In genomic region chr14:88599321-88599720, GRCh38 we compare ENCODE assay signal across 14 cellular contexts. TPM values are rescaled to one million over a fixed set of nuclear protein-coding genes. Genes with fewer than 3 reads are reported as not detected.
DNase-seq lines count a peak whose midpoint lies in the region; ATAC-seq and TF ChIP-seq lines count a peak whose summit lies in the region.
"Had no signal": no experiment of that assay in that cellular context is flagged by ENCODE, and none has a peak within 500 bp of the region (broad histone marks: within the 10 kb centered on the region; RNA-seq: fewer than 3 reads in every experiment).

No MANE protein-coding gene starts in this region.

- H3K9me3 ChIP-seq in ovary, result no peaks in the 10 kb centered on the region
- no peaks in the 10 kb centered on the region for H3K9me3 ChIP-seq in suprapubic skin

- H3K4me3 ChIP-seq in ovary, result no peak overlapping the region
- H3K4me3 ChIP-seq in suprapubic skin, result no peak overlapping the region
- H3K4me3 ChIP-seq: hepatocyte had no signal

- TF ChIP-seq EP300 in ovary (IDR thresholded peaks at IDR 0.05) (no peak), suprapubic skin (IDR thresholded peaks at IDR 0.05) (no peak)

- peak overlapping the region; percentile 12 for H3K4me3 Mint-ChIP-seq in activated B cell treated with CpG ODN at 0.5 μM for 24 hours
- H3K4me3 Mint-ChIP-seq: CD8-positive, alpha-beta T cell; dendritic cell treated with granulocyte-macrophage colony-stimulating factor and Interleukin-4, amounts not matched to agents 40 ng/mL and 50 ng/mL, for 4 days had no signal

- H3K27me3 ChIP-seq in ovary (no peaks in the 10 kb centered on the region), suprapubic skin (no peaks in the 10 kb centered on the region)
- H3K27me3 ChIP-seq: hepatocyte had no signal

- H3K27ac Mint-ChIP-seq in activated B cell treated with CpG ODN at 0.5 μM for 24 hours, result peak overlapping the region; percentile 78

- intact Hi-C loops in activated B cell treated with CpG ODN at 0.5 μM for 24 hours (cut with micrococcal nuclease), result no loop called here
- intact Hi-C loops in ovary (cut with DNase I), result no loop called here

- no peaks in the 10 kb centered on the region for H3K27me3 Mint-ChIP-seq in activated B cell treated with CpG ODN at 0.5 μM for 24 hours
- H3K27me3 Mint-ChIP-seq: dendritic cell treated with granulocyte-macrophage colony-stimulating factor and Interleukin-4, amounts not matched to agents 40 ng/mL and 50 ng/mL, for 4 days had no signal

- CTCF ChIA-PET in GM10248 (lab: Yijun Ruan, JAX) (interaction anchor here (1.0 to 1.5 kb wide), 3 partner anchors 14 to 19 kb away, joined by 3 to 4 read pairs (median 3); no protein-coding TSS in a partner anchor), activated B cell treated with CpG ODN at 0.5 μM for 24 hours (lab: Charles Lee) (interaction anchor here (1.0 kb wide), 1 partner anchor 68 kb away, joined by 3 read pairs; no protein-coding TSS in a partner anchor)

- peaks cover 25% of the 10 kb centered on the region for H3K4me1 Mint-ChIP-seq in activated B cell treated with CpG ODN at 0.5 μM for 24 hours

- H3K4me1 ChIP-seq in ovary (ENCODE audit: insufficient read depth) (no peaks in the 10 kb centered on the region), suprapubic skin (no peaks in the 10 kb centered on the region)

- peaks cover 92% of the 10 kb centered on the region for H3K36me3 Mint-ChIP-seq in activated B cell treated with CpG ODN at 0.5 μM for 24 hours (ENCODE audit: low read depth)

- TF ChIP-seq POLR2A in ovary (IDR thresholded peaks at IDR 0.05) (no peak), suprapubic skin (IDR thresholded peaks at IDR 0.05) (no peak)

- POLR2A ChIA-PET in GM10248 (lab: Yijun Ruan, JAX), result no interaction called here
- POLR2A ChIA-PET in activated B cell treated with CpG ODN at 0.5 μM for 24 hours (lab: Charles Lee), result no interaction called here

- DNase-seq in GM10248 (ENCODE audit: extremely low spot score) (peak; percentile 39), activated B cell treated with CpG ODN at 0.5 μM for 24 hours (no peak), ovary (no peak), suprapubic skin (ENCODE audit: low spot score in 2 of 2) (no peak)
- DNase-seq: CD8-positive, alpha-beta T cell; mesendoderm; NCI-H1092 had no signal

- ATAC-seq in GM19025 (IDR thresholded peaks at IDR 0.05; ENCODE audit: low read depth, unreplicated experiment) (peak; percentile 21), HG02759 (IDR thresholded peaks at IDR 0.05; ENCODE audit: unreplicated experiment) (peak; percentile 39), activated B cell treated with CpG ODN at 0.5 μM for 24 hours (ENCODE audit: low read depth) (no peak), HG02610 (IDR thresholded peaks at IDR 0.05; ENCODE audit: unreplicated experiment) (no peak), HG03108 (IDR thresholded peaks at IDR 0.05; ENCODE audit: unreplicated experiment) (no peak)
- ATAC-seq: CD8-positive, alpha-beta T cell had no signal

- 43 to 54% (median 52%) methylated on average over 8 of the region's 8 CpGs for WGBS in ovary, 3 donors
- WGBS in suprapubic skin, result 95% methylated on average over 8 of the region's 8 CpGs

- no peak for TF ChIP-seq CTCF in GM10248 (IDR thresholded peaks at IDR 0.05; ENCODE audit: control extremely low read depth, extremely low read depth, low read depth, missing control alignments)
- TF ChIP-seq CTCF in activated B cell treated with CpG ODN at 0.5 μM for 24 hours (IDR thresholded peaks at IDR 0.05), result no peak
- TF ChIP-seq CTCF in ovary (IDR thresholded peaks at IDR 0.05), result no peak
- no peak for TF ChIP-seq CTCF in suprapubic skin (IDR thresholded peaks at IDR 0.05)

- H3K27ac ChIP-seq in ovary, result no peak overlapping the region
- no peak overlapping the region for H3K27ac ChIP-seq in suprapubic skin
- H3K27ac ChIP-seq: hepatocyte, HL-60 had no signal

- no peaks in the 10 kb centered on the region for H3K36me3 ChIP-seq in ovary
- H3K36me3 ChIP-seq in suprapubic skin, result peaks cover 93% of the 10 kb centered on the region

- no peaks in the 10 kb centered on the region for H3K9me3 Mint-ChIP-seq in activated B cell treated with CpG ODN at 0.5 μM for 24 hours
- H3K9me3 Mint-ChIP-seq: CD8-positive, alpha-beta T cell; dendritic cell treated with granulocyte-macrophage colony-stimulating factor and Interleukin-4, amounts not matched to agents 40 ng/mL and 50 ng/mL, for 4 days had no signal

RNA-seq across cellular contexts. Expression of gene ZC3H14, which starts 36.5 kb away (rescaled TPM):
- total RNA-seq in activated B cell treated with CpG ODN at 0.5 μM for 24 hours, result 38.7 and 45.0 TPM in 2 replicates
- total RNA-seq in ovary, result 10 to 100 TPM; 50.4 to 63.2 (median 57.1) TPM
- polyA plus RNA-seq in ovary, result 10 to 100 TPM; 30.2 to 61.7 TPM
- total RNA-seq in suprapubic skin, result 10 to 100 TPM; 49.2 to 83.6 (median 59.9) TPM

RNA-seq across cellular contexts. Expression of gene PTPN21, which starts 44.5 kb away (rescaled TPM):
- total RNA-seq in activated B cell treated with CpG ODN at 0.5 μM for 24 hours, result 0.10 and 0.31 TPM in 2 replicates
- total RNA-seq in ovary, result 10 to 100 TPM; 12.0 to 42.6 (median 26.3) TPM
- polyA plus RNA-seq in ovary, result 10 to 100 TPM; 19.1 to 76.7 TPM
- 10 to 100 TPM; 33.2 to 71.1 (median 39.9) TPM for total RNA-seq in suprapubic skin
- total RNA-seq: CD8-positive, alpha-beta T cell had no signal

Comparison
In these comparisons a context has a peak if more than half of its experiments do, and no peak if none do; other contexts are left out.
1. ATAC-seq: peak in GM19025 (single experiment) and HG02759 (single experiment); none in activated B cell treated with CpG ODN at 0.5 μM for 24 hours (single experiment), HG02610 (single experiment) and HG03108 (single experiment).